12 cellular contexts compared by ENCODE assay signal in genomic region chr15:25717861-25718504, GRCh38.
A peak's percentile ranks its signal among the peaks of the same experiment; 100 is the strongest.
DNase-seq lines count a peak whose midpoint lies in the region; ATAC-seq lines count a peak whose summit lies in the region.
"Had no signal": no experiment of that assay in that cellular context is flagged by ENCODE, and none has a peak within 500 bp of the region (broad histone marks: within the 10 kb centered on the region; RNA-seq: fewer than 3 reads in every experiment).

No MANE protein-coding gene starts in this region.

- no peaks in the 10 kb centered on the region for H3K9me3 Mint-ChIP-seq in stimulated activated naive CD8-positive, alpha-beta T cell treated with anti-CD3 and anti-CD28 coated beads, Interleukin-15, Interleukin-2, amounts not matched to agents 100 ng/mL and 50 ng/mL, for 24 hours
- no peaks in the 10 kb centered on the region for H3K9me3 Mint-ChIP-seq in activated CD4-positive, alpha-beta memory T cell treated with anti-CD3 and anti-CD28 coated beads for 36 hours
- H3K9me3 Mint-ChIP-seq: type B pancreatic cell had no signal

- no peak for ATAC-seq in stimulated activated naive CD8-positive, alpha-beta T cell treated with anti-CD3 and anti-CD28 coated beads, Interleukin-15, Interleukin-2, amounts not matched to agents 100 U/mL and 50 U/mL, for 24 hours

- H3K4me1 Mint-ChIP-seq in stimulated activated naive CD8-positive, alpha-beta T cell treated with anti-CD3 and anti-CD28 coated beads, Interleukin-15, Interleukin-2, amounts not matched to agents 100 ng/mL and 50 ng/mL, for 24 hours (ENCODE audit: low read depth) = no peaks in the 10 kb centered on the region
- H3K4me1 Mint-ChIP-seq in activated CD4-positive, alpha-beta memory T cell treated with anti-CD3 and anti-CD28 coated beads for 36 hours (ENCODE audit: low read depth) = no peaks in the 10 kb centered on the region

- no peak overlapping the region for H3K4me3 Mint-ChIP-seq in stimulated activated naive CD8-positive, alpha-beta T cell treated with anti-CD3 and anti-CD28 coated beads, Interleukin-15, Interleukin-2, amounts not matched to agents 100 ng/mL and 50 ng/mL, for 24 hours
- no peak overlapping the region for H3K4me3 Mint-ChIP-seq in activated CD4-positive, alpha-beta memory T cell treated with anti-CD3 and anti-CD28 coated beads for 36 hours
- H3K4me3 Mint-ChIP-seq: type B pancreatic cell had no signal

- CTCF ChIA-PET in activated CD4-positive, alpha-beta memory T cell treated with anti-CD3 and anti-CD28 coated beads for 36 hours (lab: Charles Lee) = interaction anchor here (1.2 to 1.6 kb wide), 2 partner anchors 8 to 216 kb away, joined by 6 read pairs; no protein-coding TSS in a partner anchor

- peaks cover 35% of the 10 kb centered on the region for H3K36me3 Mint-ChIP-seq in stimulated activated naive CD8-positive, alpha-beta T cell treated with anti-CD3 and anti-CD28 coated beads, Interleukin-15, Interleukin-2, amounts not matched to agents 100 ng/mL and 50 ng/mL, for 24 hours (ENCODE audit: low read depth)
- peaks cover 3% of the 10 kb centered on the region for H3K36me3 Mint-ChIP-seq in activated CD4-positive, alpha-beta memory T cell treated with anti-CD3 and anti-CD28 coated beads for 36 hours
- H3K36me3 Mint-ChIP-seq: type B pancreatic cell had no signal

- no peaks in the 10 kb centered on the region for H3K27me3 Mint-ChIP-seq in stimulated activated naive CD8-positive, alpha-beta T cell treated with anti-CD3 and anti-CD28 coated beads, Interleukin-15, Interleukin-2, amounts not matched to agents 100 ng/mL and 50 ng/mL, for 24 hours
- no peaks in the 10 kb centered on the region for H3K27me3 Mint-ChIP-seq in activated CD4-positive, alpha-beta memory T cell treated with anti-CD3 and anti-CD28 coated beads for 36 hours
- H3K27me3 Mint-ChIP-seq: type B pancreatic cell had no signal

- intact Hi-C loops in activated CD4-positive, alpha-beta memory T cell treated with anti-CD3 and anti-CD28 coated beads for 36 hours (cut with micrococcal nuclease) = no loop called here

- DNase-seq in stimulated activated naive CD8-positive, alpha-beta T cell treated with anti-CD3 and anti-CD28 coated beads, Interleukin-15, Interleukin-2, amounts not matched to agents 100 U/mL and 50 U/mL, for 24 hours = no peak
- peak; percentile 4 for DNase-seq in NAMALWA (ENCODE audit: low spot score)
- DNase-seq in germinal center (ENCODE audit: low spot score) = peak; percentile 18
- no peak for DNase-seq in glomerular visceral epithelial cell (ENCODE audit: extremely low spot score)
- no peak for DNase-seq in NCI-H2171 (lab: John Stamatoyannopoulos, UW)
- no peak for DNase-seq in activated CD4-positive, CD25-positive, alpha-beta regulatory T cell (lab: John Stamatoyannopoulos, UW)
- DNase-seq in activated CD4-positive, alpha-beta memory T cell treated with anti-CD3 and anti-CD28 coated beads for 36 hours = no peak
- DNase-seq: ACHN; NCI-H2171 treated with DMSO at 0.1 percent for 48 hours; stimulated activated CD4-positive, alpha-beta T cell treated with anti-CD3 and anti-CD28 coated beads, Interleukin-15, amount 100 ng/mL, for 24 hours had no signal

- POLR2A ChIA-PET in activated CD4-positive, alpha-beta memory T cell treated with anti-CD3 and anti-CD28 coated beads for 36 hours (lab: Charles Lee) = no interaction called here

- peak overlapping the region; percentile 65 for H3K27ac Mint-ChIP-seq in stimulated activated naive CD8-positive, alpha-beta T cell treated with anti-CD3 and anti-CD28 coated beads, Interleukin-15, Interleukin-2, amounts not matched to agents 100 ng/mL and 50 ng/mL, for 24 hours
- H3K27ac Mint-ChIP-seq in activated CD4-positive, alpha-beta memory T cell treated with anti-CD3 and anti-CD28 coated beads for 36 hours = no peak overlapping the region
- H3K27ac Mint-ChIP-seq: type B pancreatic cell had no signal

Comparison
In these comparisons a context has a peak if more than half of its experiments do, and no peak if none do; other contexts are left out.
1. DNase-seq: peak in NAMALWA (single experiment) and germinal center (single experiment); none in stimulated activated naive CD8-positive, alpha-beta T cell treated with anti-CD3 and anti-CD28 coated beads, Interleukin-15, Interleukin-2, amounts not matched to agents 100 U/mL and 50 U/mL, for 24 hours (single experiment), glomerular visceral epithelial cell (single experiment), NCI-H2171 (single experiment), activated CD4-positive, CD25-positive, alpha-beta regulatory T cell (0 of 4) and activated CD4-positive, alpha-beta memory T cell treated with anti-CD3 and anti-CD28 coated beads for 36 hours (single experiment).